19 cellular contexts compared by ENCODE assay signal in genomic region chr4:116401293-116401692, GRCh38.
"Had no signal": no experiment of that assay in that cellular context is flagged by ENCODE, and none has a peak within 500 bp of the region (broad histone marks: within the 10 kb centered on the region; RNA-seq: fewer than 3 reads in every experiment).

No MANE protein-coding gene starts in this region.

- H3K4me3 Mint-ChIP-seq: naive thymus-derived CD4-positive, alpha-beta T cell; nephron progenitor cell; stimulated activated effector memory CD8-positive, alpha-beta T cell treated with anti-CD3 and anti-CD28 coated beads, Interleukin-12 subunit alpha, Interleukin-12 subunit beta, amount 100 ng/mL, for 72 hours; type B pancreatic cell had no signal

- H3K9me3 Mint-ChIP-seq: nephron progenitor cell, type B pancreatic cell had no signal

- H3K27ac Mint-ChIP-seq: naive thymus-derived CD4-positive, alpha-beta T cell; nephron progenitor cell; stimulated activated effector memory CD8-positive, alpha-beta T cell treated with anti-CD3 and anti-CD28 coated beads, Interleukin-12 subunit alpha, Interleukin-12 subunit beta, amount 100 ng/mL, for 72 hours; type B pancreatic cell had no signal

- H3K27me3 Mint-ChIP-seq: naive thymus-derived CD4-positive, alpha-beta T cell; type B pancreatic cell had no signal

- H3K4me3 ChIP-seq: heart left ventricle, prostate gland, right lobe of liver, suprapubic skin, thyroid gland, uterus had no signal

- H3K27me3 ChIP-seq: heart left ventricle, suprapubic skin, thyroid gland, uterus had no signal

- H3K36me3 ChIP-seq: heart left ventricle, prostate gland, right lobe of liver, suprapubic skin, thyroid gland, uterus had no signal

- H3K79me2 ChIP-seq: parathyroid adenoma had no signal

- H3K9ac ChIP-seq: parathyroid adenoma had no signal

- DNase-seq: dermis blood vessel endothelial cell; foreskin melanocyte; heart left ventricle; hippocampal formation; left colon; naive thymus-derived CD4-positive, alpha-beta T cell; nephron progenitor cell; retina; right lobe of liver; stimulated activated CD4-positive, alpha-beta T cell treated with anti-CD3 and anti-CD28 coated beads, Interleukin-4, amount 100 ng/mL, for 1 hour; stimulated activated CD8-positive, alpha-beta memory T cell treated with anti-CD3 and anti-CD28 coated beads, Interleukin-4, amount 100 ng/mL, for 48 hours; stimulated activated naive CD8-positive, alpha-beta T cell treated with anti-CD3 and anti-CD28 coated beads, Interleukin-15, Interleukin-2, amounts not matched to agents 100 U/mL and 50 U/mL, for 24 hours; thyroid gland; uterus had no signal

- H3K36me3 Mint-ChIP-seq: naive thymus-derived CD4-positive, alpha-beta T cell; stimulated activated effector memory CD8-positive, alpha-beta T cell treated with anti-CD3 and anti-CD28 coated beads, Interleukin-12 subunit alpha, Interleukin-12 subunit beta, amount 100 ng/mL, for 72 hours; type B pancreatic cell had no signal

- H3K4me1 Mint-ChIP-seq: naive thymus-derived CD4-positive, alpha-beta T cell; nephron progenitor cell; stimulated activated effector memory CD8-positive, alpha-beta T cell treated with anti-CD3 and anti-CD28 coated beads, Interleukin-12 subunit alpha, Interleukin-12 subunit beta, amount 100 ng/mL, for 72 hours had no signal

- H2AFZ ChIP-seq: parathyroid adenoma had no signal

- H3K9me3 ChIP-seq: heart left ventricle, prostate gland, right lobe of liver, suprapubic skin, thyroid gland, uterus had no signal

- H3K4me1 ChIP-seq: heart left ventricle, parathyroid adenoma, prostate gland, right lobe of liver, suprapubic skin, thyroid gland, uterus had no signal

- H3K27ac ChIP-seq: heart left ventricle, parathyroid adenoma, prostate gland, right lobe of liver, suprapubic skin, thyroid gland, uterus had no signal
